Comparison of ENCODE assay signal across 1 cellular context in the genomic region with DNA sequence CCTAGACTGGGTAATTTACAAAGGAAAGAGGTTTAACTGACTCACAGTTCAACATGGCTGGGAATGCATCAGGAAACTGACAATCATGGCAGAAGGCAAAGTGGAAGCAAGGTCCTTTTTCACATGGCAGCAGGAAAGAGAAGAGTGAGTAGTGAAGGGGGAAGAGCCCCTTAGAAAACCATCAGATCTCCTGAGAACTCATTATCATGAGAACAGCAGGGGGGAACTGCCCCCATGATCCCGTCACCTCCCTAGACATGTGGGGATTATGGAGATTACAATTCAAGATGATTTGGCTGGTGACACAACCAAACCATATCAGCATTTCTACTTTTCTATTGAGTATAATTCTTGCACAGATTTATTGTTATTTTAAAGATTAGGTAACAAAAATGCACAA.
A peak's percentile ranks its signal among the peaks of the same experiment; 100 is the strongest.
TF ChIP-seq lines count a peak whose summit lies in the region.

No MANE protein-coding gene starts in this region.

TF ChIP-seq in GM23338, 12 proteins besides CTCF, POLR2A, EP300 and RAD21 (continued from another document):
- TF ChIP-seq, protein P1, sequence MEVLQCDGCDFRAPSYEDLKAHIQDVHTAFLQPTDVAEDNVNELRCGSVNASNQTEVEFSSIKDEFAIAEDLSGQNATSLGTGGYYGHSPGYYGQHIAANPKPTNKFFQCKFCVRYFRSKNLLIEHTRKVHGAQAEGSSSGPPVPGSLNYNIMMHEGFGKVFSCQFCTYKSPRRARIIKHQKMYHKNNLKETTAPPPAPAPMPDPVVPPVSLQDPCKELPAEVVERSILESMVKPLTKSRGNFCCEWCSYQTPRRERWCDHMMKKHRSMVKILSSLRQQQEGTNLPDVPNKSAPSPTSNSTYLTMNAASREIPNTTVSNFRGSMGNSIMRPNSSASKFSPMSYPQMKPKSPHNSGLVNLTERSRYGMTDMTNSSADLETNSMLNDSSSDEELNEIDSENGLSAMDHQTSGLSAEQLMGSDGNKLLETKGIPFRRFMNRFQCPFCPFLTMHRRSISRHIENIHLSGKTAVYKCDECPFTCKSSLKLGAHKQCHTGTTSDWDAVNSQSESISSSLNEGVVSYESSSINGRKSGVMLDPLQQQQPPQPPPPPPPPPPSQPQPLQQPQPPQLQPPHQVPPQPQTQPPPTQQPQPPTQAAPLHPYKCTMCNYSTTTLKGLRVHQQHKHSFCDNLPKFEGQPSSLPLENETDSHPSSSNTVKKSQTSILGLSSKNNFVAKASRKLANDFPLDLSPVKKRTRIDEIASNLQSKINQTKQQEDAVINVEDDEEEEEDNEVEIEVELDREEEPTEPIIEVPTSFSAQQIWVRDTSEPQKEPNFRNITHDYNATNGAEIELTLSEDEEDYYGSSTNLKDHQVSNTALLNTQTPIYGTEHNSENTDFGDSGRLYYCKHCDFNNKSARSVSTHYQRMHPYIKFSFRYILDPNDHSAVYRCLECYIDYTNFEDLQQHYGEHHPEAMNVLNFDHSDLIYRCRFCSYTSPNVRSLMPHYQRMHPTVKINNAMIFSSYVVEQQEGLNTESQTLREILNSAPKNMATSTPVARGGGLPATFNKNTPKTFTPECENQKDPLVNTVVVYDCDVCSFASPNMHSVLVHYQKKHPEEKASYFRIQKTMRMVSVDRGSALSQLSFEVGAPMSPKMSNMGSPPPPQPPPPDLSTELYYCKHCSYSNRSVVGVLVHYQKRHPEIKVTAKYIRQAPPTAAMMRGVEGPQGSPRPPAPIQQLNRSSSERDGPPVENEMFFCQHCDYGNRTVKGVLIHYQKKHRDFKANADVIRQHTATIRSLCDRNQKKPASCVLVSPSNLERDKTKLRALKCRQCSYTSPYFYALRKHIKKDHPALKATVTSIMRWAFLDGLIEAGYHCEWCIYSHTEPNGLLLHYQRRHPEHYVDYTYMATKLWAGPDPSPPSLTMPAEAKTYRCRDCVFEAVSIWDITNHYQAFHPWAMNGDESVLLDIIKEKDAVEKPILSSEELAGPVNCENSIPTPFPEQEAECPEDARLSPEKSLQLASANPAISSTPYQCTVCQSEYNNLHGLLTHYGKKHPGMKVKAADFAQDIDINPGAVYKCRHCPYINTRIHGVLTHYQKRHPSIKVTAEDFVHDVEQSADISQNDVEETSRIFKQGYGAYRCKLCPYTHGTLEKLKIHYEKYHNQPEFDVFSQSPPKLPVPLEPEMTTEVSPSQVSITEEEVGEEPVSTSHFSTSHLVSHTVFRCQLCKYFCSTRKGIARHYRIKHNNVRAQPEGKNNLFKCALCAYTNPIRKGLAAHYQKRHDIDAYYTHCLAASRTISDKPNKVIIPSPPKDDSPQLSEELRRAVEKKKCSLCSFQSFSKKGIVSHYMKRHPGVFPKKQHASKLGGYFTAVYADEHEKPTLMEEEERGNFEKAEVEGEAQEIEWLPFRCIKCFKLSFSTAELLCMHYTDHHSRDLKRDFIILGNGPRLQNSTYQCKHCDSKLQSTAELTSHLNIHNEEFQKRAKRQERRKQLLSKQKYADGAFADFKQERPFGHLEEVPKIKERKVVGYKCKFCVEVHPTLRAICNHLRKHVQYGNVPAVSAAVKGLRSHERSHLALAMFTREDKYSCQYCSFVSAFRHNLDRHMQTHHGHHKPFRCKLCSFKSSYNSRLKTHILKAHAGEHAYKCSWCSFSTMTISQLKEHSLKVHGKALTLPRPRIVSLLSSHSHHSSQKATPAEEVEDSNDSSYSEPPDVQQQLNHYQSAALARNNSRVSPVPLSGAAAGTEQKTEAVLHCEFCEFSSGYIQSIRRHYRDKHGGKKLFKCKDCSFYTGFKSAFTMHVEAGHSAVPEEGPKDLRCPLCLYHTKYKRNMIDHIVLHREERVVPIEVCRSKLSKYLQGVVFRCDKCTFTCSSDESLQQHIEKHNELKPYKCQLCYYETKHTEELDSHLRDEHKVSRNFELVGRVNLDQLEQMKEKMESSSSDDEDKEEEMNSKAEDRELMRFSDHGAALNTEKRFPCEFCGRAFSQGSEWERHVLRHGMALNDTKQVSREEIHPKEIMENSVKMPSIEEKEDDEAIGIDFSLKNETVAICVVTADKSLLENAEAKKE (CRISPR knock-in tag; IDR thresholded peaks at IDR 0.05): peak; percentile 78
- no peak for TF ChIP-seq REST (IDR thresholded peaks at IDR 0.05; ENCODE audit: unreplicated experiment)
